1 cellular context compared by ENCODE assay signal in the genomic region with DNA sequence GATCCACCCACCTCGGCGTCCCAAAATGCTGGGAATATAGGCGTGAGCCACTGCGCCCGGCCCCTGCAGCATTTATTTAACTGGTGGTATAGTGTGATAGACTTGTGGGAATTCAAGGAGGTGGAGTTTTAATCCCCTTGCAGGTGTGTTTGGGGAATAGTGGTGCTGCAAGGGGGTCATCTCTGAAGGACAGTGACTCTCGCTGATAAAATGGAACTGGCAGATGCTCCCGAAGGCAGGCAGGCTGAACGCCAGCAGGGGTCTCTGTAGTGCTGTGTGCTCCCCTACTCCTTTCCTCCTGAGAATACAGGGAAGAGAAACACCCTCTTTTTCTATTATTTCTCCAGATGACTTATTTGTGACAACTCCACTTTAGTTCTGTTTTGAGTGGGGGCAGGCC.
TF ChIP-seq lines count a peak whose summit lies in the region.

No MANE protein-coding gene starts in this region.

TF ChIP-seq in H1, 55 proteins besides CTCF, POLR2A, EP300 and RAD21:
- TF ChIP-seq RBBP5 (IDR thresholded peaks at IDR 0.05; ENCODE audit: borderline replicate concordance, low read depth, low read length) (no peak), ASH2L (IDR thresholded peaks at IDR 0.05; ENCODE audit: low read length) (no peak), CEBPB (IDR thresholded peaks at IDR 0.05; ENCODE audit: low read depth, low read length) (no peak), NANOG (IDR thresholded peaks at IDR 0.05; ENCODE audit: insufficient read depth, low read depth, low read length, poor library complexity, severe bottlenecking) (no peak), NRF1 (IDR thresholded peaks at IDR 0.05; ENCODE audit: low read depth, low read length) (no peak), JUND (IDR thresholded peaks at IDR 0.05; ENCODE audit: low read length) (no peak), ZNF274 (IDR thresholded peaks at IDR 0.05; ENCODE audit: borderline replicate concordance, extremely low read depth, low read length) (no peak), SIRT6 (IDR thresholded peaks at IDR 0.05; ENCODE audit: low read length) (no peak), BACH1 (IDR thresholded peaks at IDR 0.05; ENCODE audit: low read length) (no peak), BRCA1 (IDR thresholded peaks at IDR 0.05; ENCODE audit: low read depth, low read length) (no peak), TAF7 (optimal IDR thresholded peaks at IDR 0.05; ENCODE audit: borderline replicate concordance, low read depth, low read length) (no peak), KDM5A (IDR thresholded peaks at IDR 0.05; ENCODE audit: low read length) (no peak), RNF2 (IDR thresholded peaks at IDR 0.05; ENCODE audit: borderline replicate concordance, low read depth, low read length, missing control alignments, poor library complexity, severe bottlenecking) (no peak), SIN3A (conservative IDR thresholded peaks at IDR 0.05 in 1 of 2, IDR thresholded peaks at IDR 0.05 in 1 of 2; ENCODE audit: low read depth in 1 of 2, low read length in 2 of 2) (no peak), KDM1A (IDR thresholded peaks at IDR 0.05; ENCODE audit: borderline replicate concordance, low read length) (no peak), MAFK (IDR thresholded peaks at IDR 0.05; ENCODE audit: low read depth, low read length) (no peak)
- TF ChIP-seq, protein P1, sequence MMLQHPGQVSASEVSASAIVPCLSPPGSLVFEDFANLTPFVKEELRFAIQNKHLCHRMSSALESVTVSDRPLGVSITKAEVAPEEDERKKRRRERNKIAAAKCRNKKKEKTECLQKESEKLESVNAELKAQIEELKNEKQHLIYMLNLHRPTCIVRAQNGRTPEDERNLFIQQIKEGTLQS (IDR thresholded peaks at IDR 0.05; ENCODE audit: insufficient read depth, low read depth, low read length), result no peak
- TF ChIP-seq, protein P2, sequence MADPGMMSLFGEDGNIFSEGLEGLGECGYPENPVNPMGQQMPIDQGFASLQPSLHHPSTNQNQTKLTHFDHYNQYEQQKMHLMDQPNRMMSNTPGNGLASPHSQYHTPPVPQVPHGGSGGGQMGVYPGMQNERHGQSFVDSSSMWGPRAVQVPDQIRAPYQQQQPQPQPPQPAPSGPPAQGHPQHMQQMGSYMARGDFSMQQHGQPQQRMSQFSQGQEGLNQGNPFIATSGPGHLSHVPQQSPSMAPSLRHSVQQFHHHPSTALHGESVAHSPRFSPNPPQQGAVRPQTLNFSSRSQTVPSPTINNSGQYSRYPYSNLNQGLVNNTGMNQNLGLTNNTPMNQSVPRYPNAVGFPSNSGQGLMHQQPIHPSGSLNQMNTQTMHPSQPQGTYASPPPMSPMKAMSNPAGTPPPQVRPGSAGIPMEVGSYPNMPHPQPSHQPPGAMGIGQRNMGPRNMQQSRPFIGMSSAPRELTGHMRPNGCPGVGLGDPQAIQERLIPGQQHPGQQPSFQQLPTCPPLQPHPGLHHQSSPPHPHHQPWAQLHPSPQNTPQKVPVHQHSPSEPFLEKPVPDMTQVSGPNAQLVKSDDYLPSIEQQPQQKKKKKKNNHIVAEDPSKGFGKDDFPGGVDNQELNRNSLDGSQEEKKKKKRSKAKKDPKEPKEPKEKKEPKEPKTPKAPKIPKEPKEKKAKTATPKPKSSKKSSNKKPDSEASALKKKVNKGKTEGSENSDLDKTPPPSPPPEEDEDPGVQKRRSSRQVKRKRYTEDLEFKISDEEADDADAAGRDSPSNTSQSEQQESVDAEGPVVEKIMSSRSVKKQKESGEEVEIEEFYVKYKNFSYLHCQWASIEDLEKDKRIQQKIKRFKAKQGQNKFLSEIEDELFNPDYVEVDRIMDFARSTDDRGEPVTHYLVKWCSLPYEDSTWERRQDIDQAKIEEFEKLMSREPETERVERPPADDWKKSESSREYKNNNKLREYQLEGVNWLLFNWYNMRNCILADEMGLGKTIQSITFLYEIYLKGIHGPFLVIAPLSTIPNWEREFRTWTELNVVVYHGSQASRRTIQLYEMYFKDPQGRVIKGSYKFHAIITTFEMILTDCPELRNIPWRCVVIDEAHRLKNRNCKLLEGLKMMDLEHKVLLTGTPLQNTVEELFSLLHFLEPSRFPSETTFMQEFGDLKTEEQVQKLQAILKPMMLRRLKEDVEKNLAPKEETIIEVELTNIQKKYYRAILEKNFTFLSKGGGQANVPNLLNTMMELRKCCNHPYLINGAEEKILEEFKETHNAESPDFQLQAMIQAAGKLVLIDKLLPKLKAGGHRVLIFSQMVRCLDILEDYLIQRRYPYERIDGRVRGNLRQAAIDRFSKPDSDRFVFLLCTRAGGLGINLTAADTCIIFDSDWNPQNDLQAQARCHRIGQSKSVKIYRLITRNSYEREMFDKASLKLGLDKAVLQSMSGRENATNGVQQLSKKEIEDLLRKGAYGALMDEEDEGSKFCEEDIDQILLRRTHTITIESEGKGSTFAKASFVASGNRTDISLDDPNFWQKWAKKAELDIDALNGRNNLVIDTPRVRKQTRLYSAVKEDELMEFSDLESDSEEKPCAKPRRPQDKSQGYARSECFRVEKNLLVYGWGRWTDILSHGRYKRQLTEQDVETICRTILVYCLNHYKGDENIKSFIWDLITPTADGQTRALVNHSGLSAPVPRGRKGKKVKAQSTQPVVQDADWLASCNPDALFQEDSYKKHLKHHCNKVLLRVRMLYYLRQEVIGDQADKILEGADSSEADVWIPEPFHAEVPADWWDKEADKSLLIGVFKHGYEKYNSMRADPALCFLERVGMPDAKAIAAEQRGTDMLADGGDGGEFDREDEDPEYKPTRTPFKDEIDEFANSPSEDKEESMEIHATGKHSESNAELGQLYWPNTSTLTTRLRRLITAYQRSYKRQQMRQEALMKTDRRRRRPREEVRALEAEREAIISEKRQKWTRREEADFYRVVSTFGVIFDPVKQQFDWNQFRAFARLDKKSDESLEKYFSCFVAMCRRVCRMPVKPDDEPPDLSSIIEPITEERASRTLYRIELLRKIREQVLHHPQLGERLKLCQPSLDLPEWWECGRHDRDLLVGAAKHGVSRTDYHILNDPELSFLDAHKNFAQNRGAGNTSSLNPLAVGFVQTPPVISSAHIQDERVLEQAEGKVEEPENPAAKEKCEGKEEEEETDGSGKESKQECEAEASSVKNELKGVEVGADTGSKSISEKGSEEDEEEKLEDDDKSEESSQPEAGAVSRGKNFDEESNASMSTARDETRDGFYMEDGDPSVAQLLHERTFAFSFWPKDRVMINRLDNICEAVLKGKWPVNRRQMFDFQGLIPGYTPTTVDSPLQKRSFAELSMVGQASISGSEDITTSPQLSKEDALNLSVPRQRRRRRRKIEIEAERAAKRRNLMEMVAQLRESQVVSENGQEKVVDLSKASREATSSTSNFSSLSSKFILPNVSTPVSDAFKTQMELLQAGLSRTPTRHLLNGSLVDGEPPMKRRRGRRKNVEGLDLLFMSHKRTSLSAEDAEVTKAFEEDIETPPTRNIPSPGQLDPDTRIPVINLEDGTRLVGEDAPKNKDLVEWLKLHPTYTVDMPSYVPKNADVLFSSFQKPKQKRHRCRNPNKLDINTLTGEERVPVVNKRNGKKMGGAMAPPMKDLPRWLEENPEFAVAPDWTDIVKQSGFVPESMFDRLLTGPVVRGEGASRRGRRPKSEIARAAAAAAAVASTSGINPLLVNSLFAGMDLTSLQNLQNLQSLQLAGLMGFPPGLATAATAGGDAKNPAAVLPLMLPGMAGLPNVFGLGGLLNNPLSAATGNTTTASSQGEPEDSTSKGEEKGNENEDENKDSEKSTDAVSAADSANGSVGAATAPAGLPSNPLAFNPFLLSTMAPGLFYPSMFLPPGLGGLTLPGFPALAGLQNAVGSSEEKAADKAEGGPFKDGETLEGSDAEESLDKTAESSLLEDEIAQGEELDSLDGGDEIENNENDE (IDR thresholded peaks at IDR 0.05; ENCODE audit: insufficient replicate concordance, low read length), result no peak
